In genomic region chr2:46302005-46302696, GRCh38 we compare ENCODE assay signal across 26 cellular contexts. TPM values are rescaled to one million over a fixed set of nuclear protein-coding genes. Genes with fewer than 3 reads are reported as not detected.
DNase-seq lines count a peak whose midpoint lies in the region; ATAC-seq, FAIRE-seq and TF ChIP-seq lines count a peak whose summit lies in the region.
"Had no signal": no experiment of that assay in that cellular context is flagged by ENCODE, and none has a peak within 500 bp of the region (broad histone marks: within the 10 kb centered on the region; RNA-seq: fewer than 3 reads in every experiment).

No MANE protein-coding gene starts in this region.

- H3K27me3 ChIP-seq in RWPE2 (ENCODE audit: insufficient read depth, poor library complexity, severe bottlenecking) (no peaks in the 10 kb centered on the region), skeletal muscle tissue (ENCODE audit: control insufficient read depth in 3 of 3, insufficient read depth in 3 of 3, low read length in 3 of 3) (peaks cover 0 to 5% (median 0%) of the 10 kb centered on the region in 3 donors)
- H3K27me3 ChIP-seq: vagina had no signal

- no peak for FAIRE-seq in kidney (lab: Jason Lieb, UNC)
- FAIRE-seq: astrocyte, GM19239, islet of Langerhans had no signal

- H3K27ac ChIP-seq in HEK293 (ENCODE audit: extremely low read depth, low read depth, low read length): no peak overlapping the region
- peak overlapping the region; percentile 97 for H3K27ac ChIP-seq in RWPE2 (ENCODE audit: poor library complexity, severe bottlenecking)
- H3K27ac ChIP-seq in kidney (ENCODE audit: low read depth in 2 of 2, low read length in 2 of 2): peak overlapping the region in 1 of 2 donors; percentile 26
- H3K27ac ChIP-seq in skeletal muscle tissue (ENCODE audit: low read depth, low read length): peak overlapping the region; percentile 1
- H3K27ac ChIP-seq: HL-60, skin epidermis had no signal

- H3K9ac ChIP-seq in kidney (ENCODE audit: low read length in 2 of 2) (peak overlapping the region; percentile 5 to 52), skeletal muscle tissue (ENCODE audit: low read depth in 1 of 3, low read length in 3 of 3) (no peak overlapping the region)

- H3K9me3 ChIP-seq in HEK293 (ENCODE audit: control insufficient read depth, insufficient read depth, low read depth, low read length) (no peaks in the 10 kb centered on the region), RWPE2 (ENCODE audit: severe bottlenecking) (no peaks in the 10 kb centered on the region), kidney (ENCODE audit: control insufficient read depth in 1 of 2, low read length in 2 of 2) (no peaks in the 10 kb centered on the region), skeletal muscle tissue (ENCODE audit: control insufficient read depth in 3 of 3, low read length in 3 of 3) (no peaks in the 10 kb centered on the region)
- H3K9me3 ChIP-seq: gastroesophageal sphincter, prostate gland, vagina had no signal

- H3K4me3 ChIP-seq in HEK293 (ENCODE audit: low read depth, low read length) (no peak overlapping the region), RWPE2 (ENCODE audit: severe bottlenecking) (no peak overlapping the region), kidney (ENCODE audit: low read length in 2 of 2) (peak overlapping the region; percentile 39 to 92), skeletal muscle tissue (ENCODE audit: low read length in 3 of 3) (no peak overlapping the region)
- H3K4me3 ChIP-seq: prostate gland, skin epidermis had no signal

- DNase-seq in RWPE2 (ENCODE audit: low spot score) (no peak), kidney (no peak), NCI-H1436 (lab: John Stamatoyannopoulos, UW) (no peak), NCI-H1417 (lab: John Stamatoyannopoulos, UW) (no peak), NCI-H82 (lab: John Stamatoyannopoulos, UW) (no peak)
- DNase-seq: activated CD4-positive, alpha-beta T cell treated with anti-CD3 and anti-CD28 coated beads, Interleukin-2, amount 10 ng/mL, durations not matched to agents 7 days and 5 days; activated CD8-positive, alpha-beta memory T cell treated with anti-CD3 and anti-CD28 coated beads, Interleukin-2, amount 10 ng/mL, durations not matched to agents 7 days and 5 days; cerebellar nuclear complex; erythroblast; H9; NCI-H1092; NCI-H2029 treated with DMSO at 0.1 percent for 48 hours; NCI-H774; stimulated activated CD4-positive, alpha-beta T cell treated with anti-CD3 and anti-CD28 coated beads, Interleukin-1b, Interleukin-23, amount 100 ng/mL, for 48 hours; T-helper 9 cell had no signal

- no peak for ATAC-seq in RWPE2 (ENCODE audit: low read depth)
- ATAC-seq: activated CD8-positive, alpha-beta memory T cell treated with anti-CD3 and anti-CD28 coated beads, Interleukin-2, amount 10 ng/mL, durations not matched to agents 7 days and 5 days; activated naive CD4-positive, alpha-beta T cell treated with anti-CD3 and anti-CD28 coated beads, Interleukin-2, amount 50 U/mL, for 72 hours; gastroesophageal sphincter had no signal

- no peaks in the 10 kb centered on the region for H3K36me3 ChIP-seq in HEK293 (ENCODE audit: control insufficient read depth in 2 of 2, insufficient read depth in 1 of 2, low read length in 2 of 2)
- H3K36me3 ChIP-seq in RWPE2 (ENCODE audit: low read depth): peaks cover 34% of the 10 kb centered on the region
- H3K36me3 ChIP-seq in kidney (ENCODE audit: control insufficient read depth in 1 of 2, insufficient read depth in 2 of 2, low read length in 2 of 2): peaks cover 0 to 4% of the 10 kb centered on the region in 2 donors
- H3K36me3 ChIP-seq in skeletal muscle tissue (ENCODE audit: control insufficient read depth in 3 of 3, insufficient read depth in 3 of 3, low read length in 3 of 3): no peaks in the 10 kb centered on the region
- H3K36me3 ChIP-seq: gastroesophageal sphincter, prostate gland, vagina had no signal

- CTCF ChIA-PET in HEK293 (lab: Yijun Ruan, JAX): interaction anchor here (0.6 to 1.1 kb wide), 3 partner anchors 10 to 309 kb away, joined by 3 to 6 read pairs (median 4); no protein-coding TSS in a partner anchor

- POLR2A ChIA-PET in HEK293 (lab: Yijun Ruan, JAX): interaction anchor here (0.6 to 0.7 kb wide), 2 partner anchors 346 to 1107 kb away, joined by 3 to 5 read pairs; no protein-coding TSS in a partner anchor

- intact Hi-C loops in kidney (cut with DNase I): no loop called here

- no peak for TF ChIP-seq CTCF in HEK293 (tag by site-specific recombination; IDR thresholded peaks at IDR 0.05)
- no peak for TF ChIP-seq CTCF in RWPE2 (IDR thresholded peaks at IDR 0.05; ENCODE audit: poor library complexity, severe bottlenecking)
- no peak for TF ChIP-seq CTCF in kidney (IDR thresholded peaks at IDR 0.05; ENCODE audit: borderline replicate concordance, extremely low read depth, insufficient read depth)

- peaks cover 17% of the 10 kb centered on the region for H3K4me1 ChIP-seq in HEK293 (ENCODE audit: control insufficient read depth, insufficient read depth, low read length)
- peaks cover 59% of the 10 kb centered on the region for H3K4me1 ChIP-seq in RWPE2 (ENCODE audit: insufficient read depth, poor library complexity, severe bottlenecking)
- H3K4me1 ChIP-seq in kidney (ENCODE audit: control insufficient read depth in 1 of 2, insufficient read depth in 1 of 2, low read depth in 1 of 2, low read length in 2 of 2): peaks cover 18 to 26% of the 10 kb centered on the region in 2 donors
- H3K4me1 ChIP-seq in skeletal muscle tissue (ENCODE audit: control insufficient read depth in 3 of 3, insufficient read depth in 3 of 3, low read length in 3 of 3): peaks cover 31 to 40% (median 36%) of the 10 kb centered on the region in 3 donors

TF ChIP-seq in HEK293, 187 proteins besides CTCF, POLR2A, EP300 and RAD21:
- peak; percentile 49; the same call in 1 of the 2 replicates for TF ChIP-seq BCL6B (tag by site-specific recombination; IDR thresholded peaks at IDR 0.05)
- TF ChIP-seq ZSCAN16 (tag by site-specific recombination; IDR thresholded peaks at IDR 0.05): no peak
- TF ChIP-seq ZSCAN4 (tag by site-specific recombination; IDR thresholded peaks at IDR 0.05): 0 out of 2 replicates have a peak, but pooled peaks have one; percentile 46
- no peak for TF ChIP-seq ZNF19 (tag by site-specific recombination; IDR thresholded peaks at IDR 0.05; ENCODE audit: low read depth)

RNA-seq across cellular contexts. Expression of gene EPAS1, which starts 4.9 kb away (rescaled TPM):
- total RNA-seq in kidney (398 TPM), skeletal muscle tissue (13.6 TPM)
- 142 TPM for polyA plus RNA-seq in kidney (ENCODE audit: insufficient read depth, low read depth, low replicate concordance)

Comparison
In these comparisons a context has a peak if more than half of its experiments do, and no peak if none do; other contexts are left out.
1. H3K4me3 ChIP-seq: peak in kidney (2 of 2); none in HEK293 (single experiment), RWPE2 (single experiment) and skeletal muscle tissue (0 of 3).
2. H3K9ac ChIP-seq: peak in kidney (2 of 2); none in skeletal muscle tissue (0 of 3).
3. RNA of gene EPAS1, which starts 4.9 kb away (total RNA-seq): 398 TPM in kidney (single experiment); 13.6 TPM in skeletal muscle tissue (single experiment); every median in the first group is over 10 times any median in the second.